2 cellular contexts compared by ENCODE assay signal in genomic region chr10:48590945-48591344, GRCh38.
TF ChIP-seq lines count a peak whose summit lies in the region.

No MANE protein-coding gene starts in this region.

TF ChIP-seq in IMR-90, 13 proteins besides CTCF, POLR2A, EP300 and RAD21:
- TF ChIP-seq CHD1 (IDR thresholded peaks at IDR 0.05; ENCODE audit: low read depth, low read length) (no peak), NFE2L2 (IDR thresholded peaks at IDR 0.05; ENCODE audit: low read depth, low read length) (no peak), USF2 (IDR thresholded peaks at IDR 0.05; ENCODE audit: low read depth, low read length) (no peak), MXI1 (IDR thresholded peaks at IDR 0.05; ENCODE audit: borderline replicate concordance, low read depth, low read length) (no peak), RCOR1 (IDR thresholded peaks at IDR 0.05; ENCODE audit: insufficient replicate concordance, low read length) (no peak), RFX5 (IDR thresholded peaks at IDR 0.05; ENCODE audit: low read depth, low read length) (no peak), ELK1 (IDR thresholded peaks at IDR 0.05; ENCODE audit: borderline replicate concordance, low read depth, low read length) (no peak), BHLHE40 (IDR thresholded peaks at IDR 0.05; ENCODE audit: low read depth, low read length) (no peak), MAZ (IDR thresholded peaks at IDR 0.05; ENCODE audit: borderline replicate concordance, low read depth, low read length) (no peak), MAFK (IDR thresholded peaks at IDR 0.05; ENCODE audit: low read depth, low read length) (no peak), SMC3 (IDR thresholded peaks at IDR 0.05; ENCODE audit: low read depth, low read length) (no peak), FOS (IDR thresholded peaks at IDR 0.05; ENCODE audit: low read depth, low read length) (no peak)

TF ChIP-seq in H1, 55 proteins besides CTCF, POLR2A, EP300 and RAD21:
- TF ChIP-seq JUND (IDR thresholded peaks at IDR 0.05; ENCODE audit: low read length), result no peak
- no peak for TF ChIP-seq TAF7 (optimal IDR thresholded peaks at IDR 0.05; ENCODE audit: borderline replicate concordance, low read depth, low read length)
- no peak for TF ChIP-seq SIN3A (conservative IDR thresholded peaks at IDR 0.05 in 1 of 2, IDR thresholded peaks at IDR 0.05 in 1 of 2; ENCODE audit: low read depth in 1 of 2, low read length in 2 of 2)
- TF ChIP-seq CHD7 (IDR thresholded peaks at IDR 0.05; ENCODE audit: insufficient replicate concordance, low read length), result no peak
- TF ChIP-seq FOSL1 (IDR thresholded peaks at IDR 0.05; ENCODE audit: insufficient read depth, low read depth, low read length), result no peak
- no peak for TF ChIP-seq NANOG (IDR thresholded peaks at IDR 0.05; ENCODE audit: insufficient read depth, low read depth, low read length, poor library complexity, severe bottlenecking)
- no peak for TF ChIP-seq PHF8 (conservative IDR thresholded peaks at IDR 0.05; ENCODE audit: low read depth, low read length)
- no peak for TF ChIP-seq E2F6 (IDR thresholded peaks at IDR 0.05)
- TF ChIP-seq SIRT6 (IDR thresholded peaks at IDR 0.05; ENCODE audit: low read length), result no peak
- TF ChIP-seq ATF3 (IDR thresholded peaks at IDR 0.05; ENCODE audit: insufficient read depth, low read depth, low read length), result no peak
- no peak for TF ChIP-seq SP2 (IDR thresholded peaks at IDR 0.05; ENCODE audit: low read length)
- TF ChIP-seq MAX (IDR thresholded peaks at IDR 0.05), result no peak
- TF ChIP-seq TEAD4 (IDR thresholded peaks at IDR 0.05; ENCODE audit: low read depth, low read length), result no peak
- no peak for TF ChIP-seq MAFK (IDR thresholded peaks at IDR 0.05; ENCODE audit: low read depth, low read length)
- TF ChIP-seq CHD1 (IDR thresholded peaks at IDR 0.05; ENCODE audit: low read depth, low read length), result no peak
TF ChIP-seq in H1: peak in this region for 0.
